Comparison of ENCODE assay signal across 20 cellular contexts in genomic region chr22:19400881-19401280, GRCh38.
"Had no signal": no experiment of that assay in that cellular context is flagged by ENCODE, and none has a peak within 500 bp of the region (broad histone marks: within the 10 kb centered on the region; RNA-seq: fewer than 3 reads in every experiment).

No MANE protein-coding gene starts in this region.

- H3K27me3 ChIP-seq: dorsolateral prefrontal cortex, left lung, tibial nerve, vagina had no signal

- H3K4me3 ChIP-seq: dorsolateral prefrontal cortex, left lung, prostate gland, skin epidermis, tibial nerve, vagina had no signal

- H3K27ac ChIP-seq: dorsolateral prefrontal cortex, left lung, prostate gland, skin epidermis, tibial nerve, vagina, WERI-Rb-1 had no signal

- H3K4me1 Mint-ChIP-seq: activated CD8-positive, alpha-beta memory T cell treated with anti-CD3 and anti-CD28 coated beads, Interleukin-2, amount 10 ng/mL, durations not matched to agents 7 days and 5 days; brain had no signal

- H3K9me3 ChIP-seq: left lung, prostate gland, tibial nerve, vagina had no signal

- H3K27ac Mint-ChIP-seq: activated CD8-positive, alpha-beta memory T cell treated with anti-CD3 and anti-CD28 coated beads, Interleukin-2, amount 10 ng/mL, durations not matched to agents 7 days and 5 days; activated naive CD8-positive, alpha-beta T cell treated with anti-CD3 and anti-CD28 coated beads, Interleukin-2, amount 50 U/mL, for 24 hours; activated T-helper 2 cell treated with anti-CD3 and anti-CD28 coated beads, Interferon-gamma antibody, Interleukin-2, Interleukin-4, amounts not matched to agents 10 μg/mL and 5 μg/mL and 100 μg/mL, durations not matched to agents 14 hours and 24 hours and 36 hours had no signal

- H3K4me3 Mint-ChIP-seq: activated CD8-positive, alpha-beta memory T cell treated with anti-CD3 and anti-CD28 coated beads, Interleukin-2, amount 10 ng/mL, durations not matched to agents 7 days and 5 days; activated naive CD8-positive, alpha-beta T cell treated with anti-CD3 and anti-CD28 coated beads, Interleukin-2, amount 50 U/mL, for 24 hours; brain; stimulated activated naive CD8-positive, alpha-beta T cell treated with anti-CD3 and anti-CD28 coated beads, Interleukin-15, Interleukin-2, amounts not matched to agents 100 ng/mL and 50 ng/mL, for 24 hours had no signal

- DNase-seq: activated CD4-positive, alpha-beta T cell treated with anti-CD3 and anti-CD28 coated beads for 1 hour; activated CD8-positive, alpha-beta memory T cell treated with anti-CD3 and anti-CD28 coated beads, Interleukin-2, amount 10 ng/mL, durations not matched to agents 7 days and 5 days; activated naive CD4-positive, alpha-beta T cell treated with Interleukin-2 at 50 U/mL for 16 hours; activated naive CD8-positive, alpha-beta T cell treated with anti-CD3 and anti-CD28 coated beads, Interleukin-2, amount 50 U/mL, for 24 hours; anterior cingulate cortex; caudate nucleus; dorsolateral prefrontal cortex; erythroblast; foreskin melanocyte; head of caudate nucleus; left lung; right cardiac atrium; WERI-Rb-1 had no signal

- H3K27me3 Mint-ChIP-seq: activated CD8-positive, alpha-beta memory T cell treated with anti-CD3 and anti-CD28 coated beads, Interleukin-2, amount 10 ng/mL, durations not matched to agents 7 days and 5 days; activated naive CD8-positive, alpha-beta T cell treated with anti-CD3 and anti-CD28 coated beads, Interleukin-2, amount 50 U/mL, for 24 hours; brain; stimulated activated naive CD8-positive, alpha-beta T cell treated with anti-CD3 and anti-CD28 coated beads, Interleukin-15, Interleukin-2, amounts not matched to agents 100 ng/mL and 50 ng/mL, for 24 hours had no signal

- H3K9me3 Mint-ChIP-seq: activated naive CD8-positive, alpha-beta T cell treated with anti-CD3 and anti-CD28 coated beads, Interleukin-2, amount 50 U/mL, for 24 hours; activated T-helper 2 cell treated with anti-CD3 and anti-CD28 coated beads, Interferon-gamma antibody, Interleukin-2, Interleukin-4, amounts not matched to agents 10 μg/mL and 5 μg/mL and 100 μg/mL, durations not matched to agents 14 hours and 24 hours and 36 hours; brain; stimulated activated naive CD8-positive, alpha-beta T cell treated with anti-CD3 and anti-CD28 coated beads, Interleukin-15, Interleukin-2, amounts not matched to agents 100 ng/mL and 50 ng/mL, for 24 hours had no signal

- H3K4me1 ChIP-seq: left lung, prostate gland, tibial nerve, vagina had no signal
